8 cellular contexts compared by ENCODE assay signal in the genomic region with DNA sequence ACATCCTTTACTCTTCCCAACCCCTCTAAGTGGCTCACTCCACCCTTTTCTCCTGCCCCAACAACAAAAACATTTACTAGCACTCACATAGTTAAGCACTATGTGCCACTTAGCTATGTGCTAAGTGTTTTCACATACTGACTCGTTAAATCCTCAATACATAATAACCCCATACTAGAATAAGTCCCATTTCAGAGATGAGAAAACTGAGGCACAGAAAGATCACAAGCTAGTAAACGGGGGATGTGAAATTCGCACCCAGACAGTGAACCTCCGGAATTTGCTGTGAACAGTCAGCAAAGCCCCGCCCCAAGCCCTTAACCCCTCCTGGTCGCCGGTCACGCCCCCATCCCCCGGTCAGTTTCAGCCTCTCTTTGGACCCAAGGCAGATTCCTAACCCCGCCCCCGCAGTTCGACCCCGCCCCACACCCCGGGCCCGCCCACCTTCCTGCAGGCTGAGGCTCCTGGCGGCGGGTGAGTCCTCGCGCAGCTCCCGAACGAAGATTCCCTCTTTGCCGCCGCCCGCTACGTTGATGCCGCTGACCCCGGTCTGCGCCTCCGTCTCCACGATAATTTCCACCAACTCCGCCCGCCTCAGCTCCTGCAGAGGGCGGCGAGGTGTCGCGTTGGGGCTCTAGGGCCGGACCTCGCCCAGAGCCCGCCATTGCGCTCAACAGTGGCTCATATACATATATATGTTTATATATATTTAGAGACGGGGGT. TPM values are rescaled to one million over a fixed set of nuclear protein-coding genes. Genes with fewer than 3 reads are reported as not detected.
DNase-seq lines count a peak whose midpoint lies in the region; ATAC-seq, FAIRE-seq and TF ChIP-seq lines count a peak whose summit lies in the region.

No MANE protein-coding gene starts in this region.

- POLR2A ChIA-PET in A549 (lab: Yijun Ruan, JAX): interaction anchor here (0.6 to 3.0 kb wide), 12 partner anchors 10 to 99 kb away, joined by 3 to 27 read pairs (median 6); partner anchors contain the start of genes BLVRB, C19orf47, PLD3 and PRX

- TF ChIP-seq RAD21 in A549 (conservative IDR thresholded peaks at IDR 0.05 in 1 of 2, IDR thresholded peaks at IDR 0.05 in 1 of 2): no peak

- ATAC-seq in A549: peak; percentile 83 to 92
- peak; percentile 74 for ATAC-seq in GM18511 (IDR thresholded peaks at IDR 0.05; ENCODE audit: unreplicated experiment)
- peak; percentile 53 for ATAC-seq in HG03097 (IDR thresholded peaks at IDR 0.05; ENCODE audit: low FRiP score, unreplicated experiment)
- peak; percentile 90 for ATAC-seq in lung (ENCODE audit: insufficient read depth, low FRiP score)

- no peaks in the 10 kb centered on the region for H3K27me3 ChIP-seq in lung (ENCODE audit: control insufficient read depth, insufficient read depth)

- peak overlapping the region; percentile 61 for H3K4me3 ChIP-seq in A549
- H3K4me3 ChIP-seq in lung: peak overlapping the region; percentile 58

- H3K4me1 ChIP-seq in A549 (peaks cover 10% of the 10 kb centered on the region), lung (ENCODE audit: control insufficient read depth in 2 of 2, insufficient read depth in 2 of 2, low read length in 2 of 2) (peaks cover 0 to 5% of the 10 kb centered on the region in 2 donors)

- CTCF ChIA-PET in A549 (lab: Yijun Ruan, JAX): interaction anchor here (0.6 to 14.6 kb wide), 18 partner anchors 8 to 167 kb away, joined by 3 to 240 read pairs (median 4); partner anchors contain the start of genes PRX and SERTAD3

- H3K9me3 ChIP-seq in A549 (no peaks in the 10 kb centered on the region), lung (ENCODE audit: control insufficient read depth in 2 of 2, insufficient read depth in 1 of 2, low read length in 1 of 2) (no peaks in the 10 kb centered on the region)

- no peak for TF ChIP-seq CTCF in A549 (IDR thresholded peaks at IDR 0.05)
- no peak for TF ChIP-seq CTCF in lung (IDR thresholded peaks at IDR 0.05; ENCODE audit: control extremely low read depth, extremely low read depth)

- peaks cover 0 to 5% of the 10 kb centered on the region in 2 donors for H3K36me3 ChIP-seq in lung (ENCODE audit: control insufficient read depth in 2 of 2, insufficient read depth in 2 of 2, low read length in 2 of 2)

- peak overlapping the region; percentile 85 for H3K4me2 ChIP-seq in A549

- H3K27ac ChIP-seq in A549 (peak overlapping the region; percentile 66 to 84), lung (ENCODE audit: low read depth in 1 of 2, low read length in 1 of 2) (peak overlapping the region; percentile 66 to 89)

- FAIRE-seq in A549 (lab: Jason Lieb, UNC): peak; percentile 83

- TF ChIP-seq POLR2A in A549 (IDR thresholded peaks at IDR 0.05; ENCODE audit: low read length): peak; percentile 57

- WGBS in A549 (ENCODE audit: missing lambda C conversion rate): 2% methylated on average over 31 of the region's 41 CpGs
- whole genome bisulfite sequencing in lung, 2 donors: 0 to 1% methylated on average over 36 to 41 of the region's 41 CpGs

- DNase-seq in A549 (ENCODE audit: low read depth in 1 of 2, low spot score in 1 of 2) (peak; percentile 98 to 100), NCI-H510A (lab: John Stamatoyannopoulos, UW) (peak; percentile 79), dermis microvascular lymphatic vessel endothelial cell (ENCODE audit: low read depth in 2 of 2) (peak; percentile 77 to 90), lung (ENCODE audit: low spot score) (peak; percentile 95)
- peak; percentile 49 to 64 for DNase-seq in activated CD4-positive, alpha-beta T cell treated with anti-CD3 and anti-CD28 coated beads, Interleukin-2, amount 50 U/mL, for 24 hours (ENCODE audit: low read depth in 1 of 2, low spot score in 1 of 2)
- peak; percentile 70 to 86 (median 72) for DNase-seq in stimulated activated CD4-positive, alpha-beta T cell treated with anti-CD3 and anti-CD28 coated beads, TNF-alpha, amount 100 ng/mL, for 48 hours (ENCODE audit: low read depth in 3 of 3)

- TF ChIP-seq EP300 in A549 (IDR thresholded peaks at IDR 0.05): no peak

TF ChIP-seq in A549, 52 proteins besides CTCF, POLR2A, EP300 and RAD21 (continues in another document):
- TF ChIP-seq POLR2AphosphoS2 (conservative IDR thresholded peaks at IDR 0.05; ENCODE audit: low read length) (no peak), TFCP2L1 (CRISPR knock-in tag; IDR thresholded peaks at IDR 0.05) (no peak), NR3C1 (IDR thresholded peaks at IDR 0.05) (no peak), CHD4 (IDR thresholded peaks at IDR 0.05; ENCODE audit: borderline replicate concordance) (peak; percentile 91), RCOR1 (IDR thresholded peaks at IDR 0.05; ENCODE audit: low read depth, low read length) (peak; percentile 93; the same call in 1 of the 2 replicates), EHF (CRISPR knock-in tag; IDR thresholded peaks at IDR 0.05) (no peak), HOXB13 (CRISPR knock-in tag; IDR thresholded peaks at IDR 0.05; ENCODE audit: low read depth) (0 out of 2 replicates have a peak, but pooled peaks have one; percentile 37), KDM5A (IDR thresholded peaks at IDR 0.05) (no peak)
- TF ChIP-seq, protein P1, sequence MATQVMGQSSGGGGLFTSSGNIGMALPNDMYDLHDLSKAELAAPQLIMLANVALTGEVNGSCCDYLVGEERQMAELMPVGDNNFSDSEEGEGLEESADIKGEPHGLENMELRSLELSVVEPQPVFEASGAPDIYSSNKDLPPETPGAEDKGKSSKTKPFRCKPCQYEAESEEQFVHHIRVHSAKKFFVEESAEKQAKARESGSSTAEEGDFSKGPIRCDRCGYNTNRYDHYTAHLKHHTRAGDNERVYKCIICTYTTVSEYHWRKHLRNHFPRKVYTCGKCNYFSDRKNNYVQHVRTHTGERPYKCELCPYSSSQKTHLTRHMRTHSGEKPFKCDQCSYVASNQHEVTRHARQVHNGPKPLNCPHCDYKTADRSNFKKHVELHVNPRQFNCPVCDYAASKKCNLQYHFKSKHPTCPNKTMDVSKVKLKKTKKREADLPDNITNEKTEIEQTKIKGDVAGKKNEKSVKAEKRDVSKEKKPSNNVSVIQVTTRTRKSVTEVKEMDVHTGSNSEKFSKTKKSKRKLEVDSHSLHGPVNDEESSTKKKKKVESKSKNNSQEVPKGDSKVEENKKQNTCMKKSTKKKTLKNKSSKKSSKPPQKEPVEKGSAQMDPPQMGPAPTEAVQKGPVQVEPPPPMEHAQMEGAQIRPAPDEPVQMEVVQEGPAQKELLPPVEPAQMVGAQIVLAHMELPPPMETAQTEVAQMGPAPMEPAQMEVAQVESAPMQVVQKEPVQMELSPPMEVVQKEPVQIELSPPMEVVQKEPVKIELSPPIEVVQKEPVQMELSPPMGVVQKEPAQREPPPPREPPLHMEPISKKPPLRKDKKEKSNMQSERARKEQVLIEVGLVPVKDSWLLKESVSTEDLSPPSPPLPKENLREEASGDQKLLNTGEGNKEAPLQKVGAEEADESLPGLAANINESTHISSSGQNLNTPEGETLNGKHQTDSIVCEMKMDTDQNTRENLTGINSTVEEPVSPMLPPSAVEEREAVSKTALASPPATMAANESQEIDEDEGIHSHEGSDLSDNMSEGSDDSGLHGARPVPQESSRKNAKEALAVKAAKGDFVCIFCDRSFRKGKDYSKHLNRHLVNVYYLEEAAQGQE (IDR thresholded peaks at IDR 0.05): no peak

RNA-seq across cellular contexts. Expression of gene PRX, which starts 9.8 kb away (rescaled TPM):
- polyA plus RNA-seq in A549 (2011; rRNA removed) (1.5 and 1.6 TPM in 2 replicates), A549 (2017; fragmentation: RNase III; extraction: RNeasy Plus Mini Kit Qiagen cat#74134 plus additional on column Dnase treatment) (1.3 to 1.8 TPM (median 1.8 TPM) in 3 replicates), lung (10 to 100 TPM; 16.9 to 30.1 TPM)
- polyA plus RNA-seq in A549 (2012; cell fraction: cytosol; rRNA removed): 0.91 and 1.1 TPM in 2 replicates
- polyA plus RNA-seq in A549 (2012; cell fraction: nucleus; rRNA removed): 1.7 and 1.8 TPM in 2 replicates
- polyA minus RNA-seq in A549 (2011; rRNA and poly(A)+ RNA removed): 0.87 and 1.1 TPM in 2 replicates
- total RNA-seq in dermis microvascular lymphatic vessel endothelial cell (0.90 and 1.5 TPM in 2 replicates), lung (10 to 100 TPM; 25.6 to 43.8 TPM)

RNA-seq across cellular contexts. Expression of gene HIPK4, which starts 13.4 kb away (rescaled TPM):
- polyA plus RNA-seq in A549 (2011; rRNA removed): 0.18 and 0.19 TPM in 2 replicates
- 0.34 and 0.51 TPM in 2 replicates for polyA plus RNA-seq in A549 (2012; cell fraction: cytosol; rRNA removed)
- polyA plus RNA-seq in A549 (2012; cell fraction: nucleus; rRNA removed): 1.1 TPM in 2 replicates
- polyA plus RNA-seq in A549 (2017; fragmentation: RNase III; extraction: RNeasy Plus Mini Kit Qiagen cat#74134 plus additional on column Dnase treatment): 0.20 to 0.25 TPM (median 0.24 TPM) in 3 replicates
- polyA minus RNA-seq in A549 (2011; rRNA and poly(A)+ RNA removed): 0.19 and 0.37 TPM in 2 replicates
- under 0.01 TPM in 2 replicates for total RNA-seq in dermis microvascular lymphatic vessel endothelial cell
- under 1 TPM in 1 of 2 donors, not detected in 1; 0.43 TPM for total RNA-seq in lung
- polyA plus RNA-seq in lung: under 1 TPM; 0.10 to 0.22 TPM

RNA-seq across cellular contexts. Expression of gene SERTAD1, which starts 22.4 kb away (rescaled TPM):
- 10.0 and 10.7 TPM in 2 replicates for polyA plus RNA-seq in A549 (2011; rRNA removed)
- 30.9 and 31.2 TPM in 2 replicates for polyA plus RNA-seq in A549 (2012; cell fraction: cytosol; rRNA removed)
- 21.4 and 24.8 TPM in 2 replicates for polyA plus RNA-seq in A549 (2012; cell fraction: nucleus; rRNA removed)
- 12.5 to 14.9 TPM (median 13.6 TPM) in 3 replicates for polyA plus RNA-seq in A549 (2017; fragmentation: RNase III; extraction: RNeasy Plus Mini Kit Qiagen cat#74134 plus additional on column Dnase treatment)
- polyA minus RNA-seq in A549 (2011; rRNA and poly(A)+ RNA removed): 4.6 and 4.7 TPM in 2 replicates
- 17.3 and 25.8 TPM in 2 replicates for total RNA-seq in dermis microvascular lymphatic vessel endothelial cell
- total RNA-seq in lung: 10 to 100 TPM; 10.8 to 25.1 TPM
- 10 to 100 TPM; 23.3 to 37.9 TPM for polyA plus RNA-seq in lung

RNA-seq across cellular contexts. Expression of gene SERTAD3, which starts 40.7 kb away (rescaled TPM):
- 40.2 and 41.7 TPM in 2 replicates for polyA plus RNA-seq in A549 (2011; rRNA removed)
- polyA plus RNA-seq in A549 (2012; cell fraction: cytosol; rRNA removed): 24.7 and 32.8 TPM in 2 replicates
- 26.5 and 34.1 TPM in 2 replicates for polyA plus RNA-seq in A549 (2012; cell fraction: nucleus; rRNA removed)
- 35.5 to 41.2 TPM (median 39.7 TPM) in 3 replicates for polyA plus RNA-seq in A549 (2017; fragmentation: RNase III; extraction: RNeasy Plus Mini Kit Qiagen cat#74134 plus additional on column Dnase treatment)
- polyA minus RNA-seq in A549 (2011; rRNA and poly(A)+ RNA removed): 63.1 and 71.7 TPM in 2 replicates
- total RNA-seq in dermis microvascular lymphatic vessel endothelial cell: 18.0 and 24.1 TPM in 2 replicates
- 10 to 100 TPM; 33.0 to 37.5 TPM for total RNA-seq in lung
- 10 to 100 TPM; 28.9 to 34.6 TPM for polyA plus RNA-seq in lung

RNA-seq across cellular contexts. Expression of gene PLD3, which starts 54.9 kb away (rescaled TPM):
- polyA plus RNA-seq in A549 (2011; rRNA removed) (290 and 350 TPM in 2 replicates), A549 (2017; fragmentation: RNase III; extraction: RNeasy Plus Mini Kit Qiagen cat#74134 plus additional on column Dnase treatment) (215 to 283 TPM (median 265 TPM) in 3 replicates), lung (100 to 1,000 TPM; 205 to 219 TPM)
- polyA plus RNA-seq in A549 (2012; cell fraction: cytosol; rRNA removed): 322 and 419 TPM in 2 replicates
- polyA plus RNA-seq in A549 (2012; cell fraction: nucleus; rRNA removed): 632 and 811 TPM in 2 replicates
- polyA minus RNA-seq in A549 (2011; rRNA and poly(A)+ RNA removed): 244 and 264 TPM in 2 replicates
- total RNA-seq in dermis microvascular lymphatic vessel endothelial cell (88.6 and 150 TPM in 2 replicates), lung (100 to 1,000 TPM; 257 to 407 TPM)

Comparison
In these comparisons a context has a peak if more than half of its experiments do, and no peak if none do; other contexts are left out.
1. Peak in every context shown above with its lines: DNase-seq, ATAC-seq, H3K4me3 ChIP-seq and H3K27ac ChIP-seq.
2. RNA of gene PRX, which starts 9.8 kb away (total RNA-seq): 25.6 to 43.8 TPM in lung; 0.90 to 1.5 TPM in dermis microvascular lymphatic vessel endothelial cell; every median in the first group is over 10 times any median in the second.